Comparison of ENCODE assay signal across 1 cellular context in the genomic region with DNA sequence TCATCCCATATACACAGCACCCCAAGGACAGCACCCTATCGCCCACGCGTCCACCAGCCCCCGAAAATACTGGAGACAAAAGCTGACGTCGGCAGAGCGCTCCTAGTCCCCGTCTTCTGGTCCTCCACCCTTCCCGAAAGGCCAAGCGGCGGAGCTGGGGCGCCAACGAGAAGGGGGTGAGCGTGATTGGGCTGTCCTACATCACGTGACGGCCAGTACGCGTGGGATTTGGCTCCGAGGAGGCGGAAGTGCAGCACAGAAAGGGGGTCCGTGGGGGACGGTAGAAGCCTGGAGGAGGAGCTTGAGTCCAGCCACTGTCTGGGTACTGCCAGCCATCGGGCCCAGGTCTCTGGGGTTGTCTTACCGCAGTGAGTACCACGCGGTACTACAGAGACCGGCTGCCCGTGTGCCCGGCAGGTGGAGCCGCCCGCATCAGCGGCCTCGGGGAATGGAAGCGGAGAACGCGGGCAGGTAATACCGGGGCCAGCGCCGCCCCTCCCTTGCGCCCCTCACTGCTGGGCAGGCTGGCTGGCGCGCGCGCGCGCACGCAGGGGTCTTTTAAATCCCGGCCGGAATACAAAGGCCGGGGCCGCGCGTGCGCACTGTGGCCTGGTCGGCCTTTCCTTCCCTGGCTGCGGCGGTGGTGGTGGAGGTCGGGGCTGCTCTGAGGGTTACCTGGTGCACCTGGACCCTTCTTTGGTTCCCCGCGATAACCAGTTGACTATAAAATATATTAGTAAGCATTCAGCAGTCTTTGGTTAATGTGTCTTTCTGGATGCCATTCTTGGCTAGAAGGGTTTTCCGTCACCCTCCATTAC.
TF ChIP-seq lines count a peak whose summit lies in the region.

Gene TDG (plus strand): TSS at position 283 of the 818 bp plus-strand sequence. CDS start 166 bp downstream, at position 449.

TF ChIP-seq in HEK293, 187 proteins besides CTCF, POLR2A, EP300 and RAD21 (continued from another document):
- TF ChIP-seq ZNF580 (tag by site-specific recombination; IDR thresholded peaks at IDR 0.05) (peak; percentile 84), ZNF26 (tag by site-specific recombination; IDR thresholded peaks at IDR 0.05) (no peak), ZNF501 (tag by site-specific recombination; IDR thresholded peaks at IDR 0.05) (peak; percentile 90), ZNF140 (tag by site-specific recombination; IDR thresholded peaks at IDR 0.05) (no peak), MEIS1 (CRISPR knock-in tag; IDR thresholded peaks at IDR 0.05; ENCODE audit: borderline replicate concordance) (no peak), FEZF1 (tag by site-specific recombination; IDR thresholded peaks at IDR 0.05) (no peak), ZNF660 (tag by site-specific recombination; IDR thresholded peaks at IDR 0.05) (peak; percentile 77), ZNF132 (tag by site-specific recombination; IDR thresholded peaks at IDR 0.05; ENCODE audit: borderline replicate concordance) (no peak), ZNF391 (tag by site-specific recombination; IDR thresholded peaks at IDR 0.05; ENCODE audit: borderline replicate concordance, low read depth) (peak; percentile 23; the same call in 1 of the 2 replicates), INSM2 (tag by site-specific recombination; IDR thresholded peaks at IDR 0.05) (peak; percentile 46; the same call in 1 of the 2 replicates), ZNF366 (tag by site-specific recombination; conservative IDR thresholded peaks at IDR 0.05) (no peak), ZNF404 (tag by site-specific recombination; IDR thresholded peaks at IDR 0.05) (no peak)
- TF ChIP-seq, protein P1, sequence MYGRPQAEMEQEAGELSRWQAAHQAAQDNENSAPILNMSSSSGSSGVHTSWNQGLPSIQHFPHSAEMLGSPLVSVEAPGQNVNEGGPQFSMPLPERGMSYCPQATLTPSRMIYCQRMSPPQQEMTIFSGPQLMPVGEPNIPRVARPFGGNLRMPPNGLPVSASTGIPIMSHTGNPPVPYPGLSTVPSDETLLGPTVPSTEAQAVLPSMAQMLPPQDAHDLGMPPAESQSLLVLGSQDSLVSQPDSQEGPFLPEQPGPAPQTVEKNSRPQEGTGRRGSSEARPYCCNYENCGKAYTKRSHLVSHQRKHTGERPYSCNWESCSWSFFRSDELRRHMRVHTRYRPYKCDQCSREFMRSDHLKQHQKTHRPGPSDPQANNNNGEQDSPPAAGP (tag by site-specific recombination; IDR thresholded peaks at IDR 0.05) = peak; percentile 84
- TF ChIP-seq, protein P2, sequence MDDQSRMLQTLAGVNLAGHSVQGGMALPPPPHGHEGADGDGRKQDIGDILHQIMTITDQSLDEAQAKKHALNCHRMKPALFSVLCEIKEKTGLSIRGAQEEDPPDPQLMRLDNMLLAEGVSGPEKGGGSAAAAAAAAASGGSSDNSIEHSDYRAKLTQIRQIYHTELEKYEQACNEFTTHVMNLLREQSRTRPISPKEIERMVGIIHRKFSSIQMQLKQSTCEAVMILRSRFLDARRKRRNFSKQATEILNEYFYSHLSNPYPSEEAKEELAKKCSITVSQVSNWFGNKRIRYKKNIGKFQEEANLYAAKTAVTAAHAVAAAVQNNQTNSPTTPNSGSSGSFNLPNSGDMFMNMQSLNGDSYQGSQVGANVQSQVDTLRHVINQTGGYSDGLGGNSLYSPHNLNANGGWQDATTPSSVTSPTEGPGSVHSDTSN (CRISPR knock-in tag; IDR thresholded peaks at IDR 0.05) = peak; percentile 56; the same call in 1 of the 2 replicates
